Comparison of ENCODE assay signal across 9 cellular contexts in the genomic region with DNA sequence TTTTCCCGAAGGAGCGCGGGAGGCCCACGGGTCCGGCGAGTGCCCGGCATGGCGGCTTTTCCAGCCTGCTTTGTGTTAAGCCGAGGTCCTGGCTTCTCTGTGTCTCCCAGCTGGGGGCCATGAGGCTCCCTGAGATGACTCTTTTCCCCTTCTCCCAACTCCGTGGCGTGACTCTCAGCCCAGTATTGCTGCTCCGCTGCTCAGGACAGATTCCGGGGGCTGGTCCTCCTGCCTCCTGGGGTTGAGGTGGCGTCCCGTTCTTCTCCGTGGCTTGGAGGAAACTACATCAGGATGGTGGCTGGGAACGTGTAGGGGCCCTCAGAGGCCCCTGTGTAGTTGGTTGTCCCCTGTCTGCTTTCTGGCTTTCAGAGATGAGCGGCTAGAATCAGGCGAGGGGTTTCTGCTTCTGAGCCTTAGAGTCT. TPM values are rescaled to one million over a fixed set of nuclear protein-coding genes. Genes with fewer than 3 reads are reported as not detected.
DNase-seq lines count a peak whose midpoint lies in the region; TF ChIP-seq lines count a peak whose summit lies in the region.
"Had no signal": no experiment of that assay in that cellular context is flagged by ENCODE, and none has a peak within 500 bp of the region (broad histone marks: within the 10 kb centered on the region; RNA-seq: fewer than 3 reads in every experiment).

No MANE protein-coding gene starts in this region.

- 24 to 29% methylated on average over 17 to 18 of the region's 19 CpGs for WGBS in mesodermal cell (ENCODE audit: insufficient coverage in 2 of 2), 2 experiments

- H3K27me3 ChIP-seq in HL-60 (ENCODE audit: insufficient read depth, poor library complexity, severe bottlenecking) (no peaks in the 10 kb centered on the region), breast epithelium (no peaks in the 10 kb centered on the region)

- no peaks in the 10 kb centered on the region for H3K9me3 ChIP-seq in breast epithelium
- no peaks in the 10 kb centered on the region for H3K9me3 ChIP-seq in mesodermal cell (ENCODE audit: control insufficient read depth, low read length)

- no peak for DNase-seq in HL-60 (ENCODE audit: low read depth in 1 of 2, low spot score in 1 of 2)
- DNase-seq in breast epithelium (ENCODE audit: low spot score in 2 of 2), result no peak
- DNase-seq in GM13977 (ENCODE audit: low spot score), result no peak
- no peak for DNase-seq in NCI-H2107 treated with DMSO at 0.1 percent for 48 hours (lab: John Stamatoyannopoulos, UW; ENCODE audit: unreplicated experiment)
- DNase-seq in D341Med (ENCODE audit: low spot score), result no peak
- DNase-seq in occipital lobe (lab: John Stamatoyannopoulos, UW), result no peak
- DNase-seq: NCI-H510A treated with DMSO at 0.1 percent for 48 hours had no signal

- no peak for TF ChIP-seq CTCF in 22Rv1 (IDR thresholded peaks at IDR 0.05)
- no peak for TF ChIP-seq CTCF in HL-60 (IDR thresholded peaks at IDR 0.05; ENCODE audit: insufficient read depth, low read length)
- TF ChIP-seq CTCF in breast epithelium (IDR thresholded peaks at IDR 0.05), result no peak
- TF ChIP-seq CTCF in GM13977 (IDR thresholded peaks at IDR 0.05; ENCODE audit: extremely low read depth, insufficient read depth, missing control alignments), result no peak

- TF ChIP-seq POLR2A in breast epithelium (IDR thresholded peaks at IDR 0.05), result no peak

- H3K4me3 ChIP-seq in HL-60 (replicated peaks; ENCODE audit: insufficient read depth, low read length), result peak overlapping the region; percentile 78
- peak overlapping the region; percentile 79 to 98 (median 79) for H3K4me3 ChIP-seq in breast epithelium
- H3K4me3 ChIP-seq in mesodermal cell (ENCODE audit: extremely low read depth, insufficient read depth, low read length, poor library complexity, severe bottlenecking), result peak overlapping the region; percentile 67

- H3K36me3 ChIP-seq in breast epithelium, result no peaks in the 10 kb centered on the region
- H3K36me3 ChIP-seq in mesodermal cell (ENCODE audit: control insufficient read depth, insufficient read depth, low read length), result peaks cover 72% of the 10 kb centered on the region

- H3K4me1 ChIP-seq in breast epithelium (peaks cover 6 to 23% of the 10 kb centered on the region in 2 donors), mesodermal cell (ENCODE audit: control insufficient read depth, insufficient read depth, low read length, poor library complexity, severe bottlenecking) (no peaks in the 10 kb centered on the region)

- intact Hi-C loops in breast epithelium (cut with DNase I; ENCODE audit: low total_unique reads), result no loop called here

- in situ Hi-C loops in GM13977 (cut with MboI; ENCODE audit: low pct_unique_long_range_greater_than_20kb, low sequenced_read_pairs, unreplicated experiment), result no loop called here

- H3K27ac ChIP-seq in 22Rv1, result peak overlapping the region; percentile 73
- peak overlapping the region; percentile 55 for H3K27ac ChIP-seq in HL-60 (replicated peaks)
- H3K27ac ChIP-seq in breast epithelium, result no peak overlapping the region
- H3K27ac ChIP-seq in mesodermal cell (ENCODE audit: low read depth, low read length, severe bottlenecking), result no peak overlapping the region

RNA-seq across cellular contexts. Expression of gene GPS1, which starts 1.0 kb away (rescaled TPM):
- 10 to 100 TPM; 68.8 to 95.4 (median 94.4) TPM for total RNA-seq in breast epithelium
- polyA plus RNA-seq in mesodermal cell (2013, experiment 1 of 2), result 124 TPM
- polyA plus RNA-seq in mesodermal cell (2013, experiment 2 of 2), result 105 TPM
- total RNA-seq in occipital lobe, result 64.4 TPM

RNA-seq across cellular contexts. Expression of gene RFNG, which starts 1.0 kb away (rescaled TPM):
- total RNA-seq in breast epithelium, result 10 to 100 TPM; 30.5 to 49.4 (median 31.8) TPM
- 42.4 TPM for polyA plus RNA-seq in mesodermal cell (2013, experiment 1 of 2)
- 31.9 TPM for polyA plus RNA-seq in mesodermal cell (2013, experiment 2 of 2)
- total RNA-seq in occipital lobe, result 14.5 TPM

RNA-seq across cellular contexts. Expression of gene DUS1L, which starts 13.0 kb away (rescaled TPM):
- total RNA-seq in breast epithelium (10 to 100 TPM; 55.0 to 96.4 (median 82.0) TPM), occipital lobe (21.4 TPM)
- polyA plus RNA-seq in mesodermal cell (2013, experiment 1 of 2), result 66.0 TPM
- 57.5 TPM for polyA plus RNA-seq in mesodermal cell (2013, experiment 2 of 2)

RNA-seq across cellular contexts. Expression of gene DCXR, which starts 15.2 kb away (rescaled TPM):
- total RNA-seq in breast epithelium (100 to 1,000 TPM; 202 to 484 (median 228) TPM), occipital lobe (18.1 TPM)
- polyA plus RNA-seq in mesodermal cell (2013, experiment 1 of 2), result 73.2 TPM
- 60.0 TPM for polyA plus RNA-seq in mesodermal cell (2013, experiment 2 of 2)

RNA-seq across cellular contexts. Expression of gene RAC3, which starts 21.2 kb away (rescaled TPM):
- total RNA-seq in breast epithelium (10 to 100 TPM in 2 of 3 donors, 1 to 10 TPM in 1; 7.6 to 23.0 (median 16.1) TPM), occipital lobe (76.0 TPM)
- polyA plus RNA-seq in mesodermal cell (2013, experiment 1 of 2), result 57.4 TPM
- polyA plus RNA-seq in mesodermal cell (2013, experiment 2 of 2), result 44.7 TPM

Comparison
In these comparisons a context has a peak if more than half of its experiments do, and no peak if none do; other contexts are left out.
1. H3K27ac ChIP-seq: peak in 22Rv1 (single experiment) and HL-60 (single experiment); none in breast epithelium (0 of 2) and mesodermal cell (single experiment).
2. Peak in every context shown above with its lines, with median percentiles within 50 percentile points of each other: H3K4me3 ChIP-seq.